ENCODE assay signal across 10 cellular contexts in genomic region chr6:41439524-41440418, GRCh38.
DNase-seq lines count a peak whose midpoint lies in the region; ATAC-seq and TF ChIP-seq lines count a peak whose summit lies in the region.
"Had no signal": no experiment of that assay in that cellular context is flagged by ENCODE, and none has a peak within 500 bp of the region (broad histone marks: within the 10 kb centered on the region; RNA-seq: fewer than 3 reads in every experiment).

No MANE protein-coding gene starts in this region.

- H3K27ac ChIP-seq in WERI-Rb-1: peak overlapping the region; percentile 26; the same call in 1 of the 2 replicates
- no peak overlapping the region for H3K27ac ChIP-seq in substantia nigra (ENCODE audit: low read depth, low read length, poor library complexity, severe bottlenecking)
- H3K27ac ChIP-seq: upper lobe of left lung had no signal

- DNase-seq in activated gamma-delta T cell treated with Interleukin-2 at 50 U/mL for 16 hours (peak; percentile 32), activated gamma-delta T cell (lab: John Stamatoyannopoulos, UW) (no peak), WERI-Rb-1 (peak; percentile 63), substantia nigra (lab: John Stamatoyannopoulos, UW) (no peak), NCI-H1694 treated with DMSO at 0.1 percent for 48 hours (lab: John Stamatoyannopoulos, UW) (no peak), G401 (ENCODE audit: low spot score) (no peak)
- peak; percentile 16 for DNase-seq in stimulated activated naive CD8-positive, alpha-beta T cell treated with anti-CD3 and anti-CD28 coated beads, Interleukin-15, Interleukin-2, amounts not matched to agents 100 U/mL and 50 U/mL, for 24 hours
- DNase-seq: mucosa of descending colon, upper lobe of left lung had no signal

- no peaks in the 10 kb centered on the region for H3K36me3 ChIP-seq in WERI-Rb-1
- H3K36me3 ChIP-seq: upper lobe of left lung had no signal

- no peaks in the 10 kb centered on the region for H3K9me3 ChIP-seq in WERI-Rb-1 (ENCODE audit: severe bottlenecking)
- H3K9me3 ChIP-seq: mucosa of descending colon, upper lobe of left lung had no signal

- H3K4me3 ChIP-seq in WERI-Rb-1 (ENCODE audit: low read depth, low read length): no peak overlapping the region
- H3K4me3 ChIP-seq: mucosa of descending colon, upper lobe of left lung had no signal

- ATAC-seq in HG03457 (IDR thresholded peaks at IDR 0.05; ENCODE audit: unreplicated experiment): peak; percentile 64
- ATAC-seq in stimulated activated naive CD8-positive, alpha-beta T cell treated with anti-CD3 and anti-CD28 coated beads, Interleukin-15, Interleukin-2, amounts not matched to agents 100 U/mL and 50 U/mL, for 24 hours: peak; percentile 49
- ATAC-seq: mucosa of descending colon had no signal

- no peak for TF ChIP-seq CTCF in WERI-Rb-1 (IDR thresholded peaks at IDR 0.05; ENCODE audit: low read depth, low read length)

- no peaks in the 10 kb centered on the region for H3K27me3 ChIP-seq in WERI-Rb-1 (ENCODE audit: insufficient read depth, low read depth, severe bottlenecking)

- in situ Hi-C loops in G401 (cut with HindIII; ENCODE audit: low sequenced_read_pairs): no loop called here

Comparison
In these comparisons a context has a peak if more than half of its experiments do, and no peak if none do; other contexts are left out.
1. DNase-seq: peak in activated gamma-delta T cell treated with Interleukin-2 at 50 U/mL for 16 hours (single experiment), WERI-Rb-1 (single experiment) and stimulated activated naive CD8-positive, alpha-beta T cell treated with anti-CD3 and anti-CD28 coated beads, Interleukin-15, Interleukin-2, amounts not matched to agents 100 U/mL and 50 U/mL, for 24 hours (single experiment); none in activated gamma-delta T cell (single experiment), substantia nigra (0 of 49), NCI-H1694 treated with DMSO at 0.1 percent for 48 hours (single experiment) and G401 (single experiment).